Comparison of ENCODE assay signal across 1 cellular context in the genomic region with DNA sequence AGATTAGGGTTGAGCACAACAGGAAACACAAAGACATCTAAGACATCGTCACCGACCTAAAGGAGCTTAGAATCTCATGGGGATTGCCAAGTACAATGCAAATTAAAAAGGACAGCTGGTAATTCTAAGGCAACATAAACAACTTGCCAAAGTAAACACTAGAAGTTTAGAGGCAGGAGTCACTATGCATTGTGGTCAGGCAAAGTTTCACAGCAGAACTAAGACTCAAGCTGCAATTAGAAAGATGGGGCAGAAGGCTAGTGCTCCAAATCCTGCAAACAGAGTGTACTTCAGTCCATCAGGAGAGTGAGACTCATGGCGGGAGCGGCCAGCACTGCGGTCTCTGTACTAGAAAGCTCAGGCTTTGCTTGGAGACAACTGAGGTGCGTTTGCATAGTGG.
A peak's percentile ranks its signal among the peaks of the same experiment; 100 is the strongest.
TF ChIP-seq lines count a peak whose summit lies in the region.

No MANE protein-coding gene starts in this region.

TF ChIP-seq in HEK293, 187 proteins besides CTCF, POLR2A, EP300 and RAD21 (continued from another document):
- TF ChIP-seq HOXA7 (CRISPR knock-in tag; IDR thresholded peaks at IDR 0.05; ENCODE audit: borderline replicate concordance) (no peak), ZNF214 (tag by site-specific recombination; IDR thresholded peaks at IDR 0.05; ENCODE audit: borderline replicate concordance) (no peak), ZNF175 (tag by site-specific recombination; IDR thresholded peaks at IDR 0.05) (no peak), KLF10 (tag by site-specific recombination; IDR thresholded peaks at IDR 0.05) (no peak), ZXDB (tag by site-specific recombination; IDR thresholded peaks at IDR 0.05) (no peak), ZNF398 (tag by site-specific recombination; IDR thresholded peaks at IDR 0.05) (no peak), ZNF529 (tag by site-specific recombination; IDR thresholded peaks at IDR 0.05; ENCODE audit: insufficient replicate concordance) (no peak), PRDM1 (tag by site-specific recombination; IDR thresholded peaks at IDR 0.05) (no peak), ZNF449 (tag by site-specific recombination; IDR thresholded peaks at IDR 0.05) (no peak), ZBTB49 (tag by site-specific recombination; IDR thresholded peaks at IDR 0.05; ENCODE audit: low read depth) (no peak), ZNF24 (tag by site-specific recombination; IDR thresholded peaks at IDR 0.05) (0 out of 2 replicates have a peak, but pooled peaks have one; percentile 31), ZNF624 (tag by site-specific recombination; IDR thresholded peaks at IDR 0.05) (no peak), WT1 (tag by site-specific recombination; IDR thresholded peaks at IDR 0.05) (peak; percentile 65), ZNF621 (tag by site-specific recombination; IDR thresholded peaks at IDR 0.05) (no peak), ZNF169 (tag by site-specific recombination; IDR thresholded peaks at IDR 0.05) (no peak), GLI4 (tag by site-specific recombination; IDR thresholded peaks at IDR 0.05) (no peak), OSR2 (tag by site-specific recombination; IDR thresholded peaks at IDR 0.05) (peak; percentile 79), ZNF600 (tag by site-specific recombination; IDR thresholded peaks at IDR 0.05) (peak; percentile 31; the same call in 1 of the 2 replicates), ZNF629 (tag by site-specific recombination; IDR thresholded peaks at IDR 0.05) (peak; percentile 46; the same call in 1 of the 2 replicates), ZNF324 (tag by site-specific recombination; IDR thresholded peaks at IDR 0.05) (no peak), MYNN (tag by site-specific recombination; IDR thresholded peaks at IDR 0.05; ENCODE audit: borderline replicate concordance) (no peak), PBX3 (CRISPR knock-in tag; IDR thresholded peaks at IDR 0.05) (no peak), ZNF585B (tag by site-specific recombination; IDR thresholded peaks at IDR 0.05) (no peak), ZNF560 (tag by site-specific recombination; IDR thresholded peaks at IDR 0.05; ENCODE audit: borderline replicate concordance) (no peak), ZNF292 (tag by site-specific recombination; IDR thresholded peaks at IDR 0.05; ENCODE audit: borderline replicate concordance, low read depth) (no peak), KLF8 (tag by site-specific recombination; IDR thresholded peaks at IDR 0.05) (peak; percentile 39; the same call in 1 of the 2 replicates), ZNF521 (tag by site-specific recombination; IDR thresholded peaks at IDR 0.05) (no peak), SP7 (tag by site-specific recombination; IDR thresholded peaks at IDR 0.05) (peak; percentile 75), BCL6B (tag by site-specific recombination; IDR thresholded peaks at IDR 0.05) (no peak), PRDM4 (tag by site-specific recombination; IDR thresholded peaks at IDR 0.05) (no peak), ZBTB6 (tag by site-specific recombination; IDR thresholded peaks at IDR 0.05) (no peak), ZBTB20 (tag by site-specific recombination; IDR thresholded peaks at IDR 0.05) (no peak), ZNF335 (tag by site-specific recombination; conservative IDR thresholded peaks at IDR 0.05) (no peak), ZNF837 (tag by site-specific recombination; IDR thresholded peaks at IDR 0.05) (no peak), ZNF2 (tag by site-specific recombination; IDR thresholded peaks at IDR 0.05) (0 out of 2 replicates have a peak, but pooled peaks have one; percentile 21), ZNF274 (IDR thresholded peaks at IDR 0.05; ENCODE audit: low read length) (no peak), ZNF274 (tag by site-specific recombination; IDR thresholded peaks at IDR 0.05; ENCODE audit: borderline replicate concordance) (no peak), ZNF514 (tag by site-specific recombination; IDR thresholded peaks at IDR 0.05) (no peak), MZF1 (tag by site-specific recombination; IDR thresholded peaks at IDR 0.05; ENCODE audit: borderline replicate concordance) (no peak), OVOL3 (tag by site-specific recombination; IDR thresholded peaks at IDR 0.05) (0 out of 2 replicates have a peak, but pooled peaks have one; percentile 22)
- TF ChIP-seq, protein P1, sequence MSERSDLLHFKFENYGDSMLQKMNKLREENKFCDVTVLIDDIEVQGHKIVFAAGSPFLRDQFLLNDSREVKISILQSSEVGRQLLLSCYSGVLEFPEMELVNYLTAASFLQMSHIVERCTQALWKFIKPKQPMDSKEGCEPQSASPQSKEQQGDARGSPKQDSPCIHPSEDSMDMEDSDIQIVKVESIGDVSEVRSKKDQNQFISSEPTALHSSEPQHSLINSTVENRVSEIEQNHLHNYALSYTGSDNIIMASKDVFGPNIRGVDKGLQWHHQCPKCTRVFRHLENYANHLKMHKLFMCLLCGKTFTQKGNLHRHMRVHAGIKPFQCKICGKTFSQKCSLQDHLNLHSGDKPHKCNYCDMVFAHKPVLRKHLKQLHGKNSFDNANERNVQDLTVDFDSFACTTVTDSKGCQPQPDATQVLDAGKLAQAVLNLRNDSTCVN (tag by site-specific recombination; optimal IDR thresholded peaks at IDR 0.05), result no peak
- TF ChIP-seq, protein P2, sequence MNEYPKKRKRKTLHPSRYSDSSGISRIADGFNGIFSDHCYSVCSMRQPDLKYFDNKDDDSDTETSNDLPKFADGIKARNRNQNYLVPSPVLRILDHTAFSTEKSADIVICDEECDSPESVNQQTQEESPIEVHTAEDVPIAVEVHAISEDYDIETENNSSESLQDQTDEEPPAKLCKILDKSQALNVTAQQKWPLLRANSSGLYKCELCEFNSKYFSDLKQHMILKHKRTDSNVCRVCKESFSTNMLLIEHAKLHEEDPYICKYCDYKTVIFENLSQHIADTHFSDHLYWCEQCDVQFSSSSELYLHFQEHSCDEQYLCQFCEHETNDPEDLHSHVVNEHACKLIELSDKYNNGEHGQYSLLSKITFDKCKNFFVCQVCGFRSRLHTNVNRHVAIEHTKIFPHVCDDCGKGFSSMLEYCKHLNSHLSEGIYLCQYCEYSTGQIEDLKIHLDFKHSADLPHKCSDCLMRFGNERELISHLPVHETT (tag by site-specific recombination; IDR thresholded peaks at IDR 0.05), result no peak
